ENCODE assay signal across 11 cellular contexts in genomic region chr5:148834689-148835088, GRCh38. TPM values are rescaled to one million over a fixed set of nuclear protein-coding genes. Genes with fewer than 3 reads are reported as not detected.
DNase-seq lines count a peak whose midpoint lies in the region; ATAC-seq, FAIRE-seq and TF ChIP-seq lines count a peak whose summit lies in the region.
"Had no signal": no experiment of that assay in that cellular context is flagged by ENCODE, and none has a peak within 500 bp of the region (broad histone marks: within the 10 kb centered on the region; RNA-seq: fewer than 3 reads in every experiment).

No MANE protein-coding gene starts in this region.

- no peak overlapping the region for H3K4me2 ChIP-seq in GM23248 (ENCODE audit: unreplicated experiment)

- TF ChIP-seq POLR2A in GM12892 (IDR thresholded peaks at IDR 0.05; ENCODE audit: low read depth, low read length): no peak

- H3F3A ChIP-seq in GM23248 (ENCODE audit: insufficient read depth): no peaks in the 10 kb centered on the region

- WGBS in GM23248 (ENCODE audit: low coverage in 1 of 2, low lambda C conversion rate in 2 of 2, missing lambda C conversion rate in 2 of 2), 2 experiments: 96% methylated on average over 4 of the region's 4 CpGs

- peak; percentile 53 for FAIRE-seq in GM12892 (lab: Jason Lieb, UNC)

- no peaks in the 10 kb centered on the region for H4K20me1 ChIP-seq in GM23248 (ENCODE audit: insufficient read depth)

- H3K4me1 Mint-ChIP-seq in memory B cell: peaks cover 76% of the 10 kb centered on the region

- no peak for DNase-seq in GM12892 (ENCODE audit: insufficient read length)
- no peak for DNase-seq in memory B cell (ENCODE audit: low spot score in 2 of 2)
- DNase-seq in GM23248: no peak
- DNase-seq in cerebellar cortex (ENCODE audit: low spot score): no peak
- no peak for DNase-seq in left lobe of liver (ENCODE audit: low spot score)
- DNase-seq: Caco-2, endodermal cell, head of caudate nucleus, stomach had no signal

- no peaks in the 10 kb centered on the region for H3K27me3 Mint-ChIP-seq in memory B cell

- no peaks in the 10 kb centered on the region for H3K9me2 ChIP-seq in GM23248 (ENCODE audit: insufficient read depth)

- no peaks in the 10 kb centered on the region for H3K9me3 ChIP-seq in GM23248 (ENCODE audit: low read depth)
- H3K9me3 ChIP-seq: Caco-2, stomach had no signal

- in situ Hi-C loops in GM23248 (cut with MboI): no loop called here

- ATAC-seq in GM19463 (IDR thresholded peaks at IDR 0.05; ENCODE audit: unreplicated experiment): peak; percentile 71
- ATAC-seq in HG03135 (IDR thresholded peaks at IDR 0.05; ENCODE audit: unreplicated experiment): peak; percentile 39
- ATAC-seq in memory B cell (ENCODE audit: low read depth): peak; percentile 7
- no peak for ATAC-seq in left lobe of liver

- H3K27me3 ChIP-seq in GM23248 (replicated peaks; ENCODE audit: insufficient read depth): peaks cover 9% of the 10 kb centered on the region; the same call in 1 of the 2 replicates
- H3K27me3 ChIP-seq: stomach had no signal

- no peaks in the 10 kb centered on the region for H3K4me1 ChIP-seq in GM23248 (ENCODE audit: insufficient read depth)
- H3K4me1 ChIP-seq: Caco-2 had no signal

- peak overlapping the region; percentile 64 for H3K4me3 Mint-ChIP-seq in memory B cell
- H3K4me3 Mint-ChIP-seq: endodermal cell had no signal

- H3K79me2 ChIP-seq in GM23248 (ENCODE audit: insufficient read depth): no peaks in the 10 kb centered on the region

- H3K27ac ChIP-seq in GM23248: no peak overlapping the region

- no peak overlapping the region for H3K4me3 ChIP-seq in GM23248

- no peaks in the 10 kb centered on the region for H3K9me3 Mint-ChIP-seq in memory B cell
- H3K9me3 Mint-ChIP-seq: endodermal cell had no signal

- no peak overlapping the region for H2AFZ ChIP-seq in GM23248

- H3K36me3 Mint-ChIP-seq in memory B cell: peaks cover 2% of the 10 kb centered on the region

- H3K9ac ChIP-seq in GM23248: no peak overlapping the region

- H3K36me3 ChIP-seq in GM23248 (ENCODE audit: low read depth): no peaks in the 10 kb centered on the region
- H3K36me3 ChIP-seq: stomach had no signal

- peak overlapping the region; percentile 90 for H3K27ac Mint-ChIP-seq in memory B cell
- H3K27ac Mint-ChIP-seq: endodermal cell had no signal

RNA-seq across cellular contexts. Expression of gene ADRB2, which starts 8.3 kb away (rescaled TPM):
- not detected for polyA plus RNA-seq in GM12892 (2012; ENCODE audit: missing spikeins)
- total RNA-seq in GM23248 (2014; rRNA removed; shearing (Covaris generic)): 0.65 TPM in 1 of 2 replicates, not detected in the other
- polyA plus RNA-seq in GM23248 (2016; fragmentation: Nextera tagmentation; extraction: Ambion mirVana): 0.09 and 0.19 TPM in 2 replicates
- 1.6 TPM for total RNA-seq in left lobe of liver
- total RNA-seq: Caco-2 had no signal
